Comparison of ENCODE assay signal across 26 cellular contexts in the genomic region with DNA sequence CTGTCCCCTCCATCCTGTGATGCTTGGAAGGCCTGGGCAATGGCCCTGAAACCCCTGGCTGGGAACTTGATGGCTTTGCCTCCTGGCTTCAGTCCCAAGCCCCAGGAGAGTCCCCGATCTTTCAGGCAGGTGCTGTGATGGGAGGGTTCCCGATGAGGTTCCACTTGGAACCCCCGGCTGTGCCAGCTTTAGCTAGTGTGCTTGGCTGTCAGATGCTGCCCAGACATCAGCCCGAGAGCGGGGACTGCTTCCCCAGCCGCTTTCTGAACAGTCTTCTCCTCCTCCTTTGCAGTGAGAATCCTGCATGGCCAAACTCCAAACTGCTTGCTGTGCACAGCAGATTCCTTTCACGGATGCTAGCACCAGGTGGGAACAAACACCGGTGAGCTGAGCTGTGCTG.
"Had no signal": no experiment of that assay in that cellular context is flagged by ENCODE, and none has a peak within 500 bp of the region (broad histone marks: within the 10 kb centered on the region; RNA-seq: fewer than 3 reads in every experiment).

No MANE protein-coding gene starts in this region.

- H3K4me1 Mint-ChIP-seq: memory B cell had no signal

- DNase-seq: hippocampal formation; kidney glomerular epithelial cell; left cardiac atrium; naive thymus-derived CD8-positive, alpha-beta T cell; occipital lobe; ovary; retina; stimulated activated CD4-positive, alpha-beta T cell treated with anti-CD3 and anti-CD28 coated beads, Interleukin-12 subunit alpha, Interleukin-12 subunit beta, amount 100 ng/mL, for 4 hours; stimulated activated CD4-positive, alpha-beta T cell treated with anti-CD3 and anti-CD28 coated beads, Interleukin-15, amount 100 ng/mL, for 24 hours; stimulated activated CD4-positive, alpha-beta T cell treated with anti-CD3 and anti-CD28 coated beads, Interleukin-2, amount 100 ng/mL, for 24 hours; stimulated activated CD4-positive, alpha-beta T cell treated with anti-CD3 and anti-CD28 coated beads, Interleukin-4, amount 100 ng/mL, for 1 hour; stimulated activated naive B cell treated with anti-CD40 and anti-IgM and Interleukin-4, amounts not matched to agents 10 μg/mL and 1 μg/mL and 100 μg/mL, for 72 hours; stimulated activated naive CD8-positive, alpha-beta T cell treated with anti-CD3 and anti-CD28 coated beads, Interleukin-15, Interleukin-2, amounts not matched to agents 100 U/mL and 50 U/mL, for 24 hours; uterus had no signal

- H3K27ac ChIP-seq: neural progenitor cell, neutrophil, ovary, prostate gland, skin epidermis, suprapubic skin, tibial nerve, uterus had no signal

- H3K4me2 ChIP-seq: neural progenitor cell had no signal

- H3K36me3 Mint-ChIP-seq: memory B cell; naive thymus-derived CD8-positive, alpha-beta T cell; neural progenitor cell; type B pancreatic cell had no signal

- H2AFZ ChIP-seq: neural progenitor cell had no signal

- H3K27ac Mint-ChIP-seq: memory B cell; naive thymus-derived CD8-positive, alpha-beta T cell; stimulated activated naive B cell treated with anti-CD40 and anti-IgM and Interleukin-4, amounts not matched to agents 10 μg/mL and 1 μg/mL and 100 μg/mL, for 72 hours; type B pancreatic cell had no signal

- H3K36me3 ChIP-seq: neural progenitor cell, neutrophil, ovary, prostate gland, suprapubic skin, tibial nerve, uterus had no signal

- H3K4me3 Mint-ChIP-seq: memory B cell; naive thymus-derived CD8-positive, alpha-beta T cell; nephron; neural progenitor cell; stimulated activated naive B cell treated with anti-CD40 and anti-IgM and Interleukin-4, amounts not matched to agents 10 μg/mL and 1 μg/mL and 100 μg/mL, for 72 hours; type B pancreatic cell had no signal

- H3K9me3 ChIP-seq: neutrophil, ovary, prostate gland, suprapubic skin, tibial nerve, uterus had no signal

- H3K4me1 ChIP-seq: neural progenitor cell, prostate gland, suprapubic skin, uterus had no signal

- H3K4me3 ChIP-seq: neural progenitor cell, ovary, prostate gland, skin epidermis, suprapubic skin, tibial nerve, uterus had no signal

- ATAC-seq: left lobe of liver; naive thymus-derived CD8-positive, alpha-beta T cell; right cardiac atrium; sciatic nerve; stimulated activated naive B cell treated with anti-CD40 and anti-IgM and Interleukin-4, amounts not matched to agents 10 μg/mL and 1 μg/mL and 100 μg/mL, for 72 hours; stimulated activated naive CD8-positive, alpha-beta T cell treated with anti-CD3 and anti-CD28 coated beads, Interleukin-15, Interleukin-2, amounts not matched to agents 100 U/mL and 50 U/mL, for 24 hours had no signal

- H3K9ac ChIP-seq: neural progenitor cell had no signal

- H3K9me3 Mint-ChIP-seq: memory B cell; naive thymus-derived CD8-positive, alpha-beta T cell; nephron; neural progenitor cell; stimulated activated naive B cell treated with anti-CD40 and anti-IgM and Interleukin-4, amounts not matched to agents 10 μg/mL and 1 μg/mL and 100 μg/mL, for 72 hours; type B pancreatic cell had no signal

- H3K27me3 Mint-ChIP-seq: naive thymus-derived CD8-positive, alpha-beta T cell had no signal

- H3K27me3 ChIP-seq: neural progenitor cell, neutrophil, ovary, suprapubic skin, tibial nerve, uterus had no signal
